ENCODE assay signal across 10 cellular contexts in the genomic region with DNA sequence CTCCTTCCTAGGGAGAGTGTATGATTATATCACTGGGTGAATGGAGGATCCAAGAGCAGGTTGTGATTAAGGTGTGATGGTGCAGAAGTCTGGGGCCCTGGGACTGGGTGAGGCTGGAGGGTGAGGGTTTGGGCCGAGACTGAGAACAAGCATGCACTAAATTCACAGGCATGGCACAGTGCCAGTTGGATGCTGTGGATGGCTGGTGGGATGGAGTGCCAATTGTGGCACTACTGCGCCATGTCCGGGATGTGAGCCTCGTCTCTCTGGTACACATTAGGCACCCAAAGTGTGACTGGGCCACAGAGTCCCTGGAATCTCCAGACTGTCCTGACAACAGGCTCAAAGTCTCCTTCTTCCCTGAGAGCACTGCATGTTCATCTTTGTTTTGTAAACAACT.
"Had no signal": no experiment of that assay in that cellular context is flagged by ENCODE, and none has a peak within 500 bp of the region (broad histone marks: within the 10 kb centered on the region; RNA-seq: fewer than 3 reads in every experiment).

No MANE protein-coding gene starts in this region.

- H3K4me3 ChIP-seq: GM23248, HAP-1 had no signal

- H3K27ac ChIP-seq: GM23248, HL-60 had no signal

- H3K9me3 ChIP-seq: HAP-1 had no signal

- H3K27ac Mint-ChIP-seq: HFFc6, IgD-negative memory B cell had no signal

- DNase-seq: GM23248, GOT3, H7, HFFc6, KG1 had no signal

- H3K4me1 Mint-ChIP-seq: IgD-negative memory B cell had no signal

- H3K9ac ChIP-seq: GM23248 had no signal

- H3K4me3 Mint-ChIP-seq: HFFc6, IgD-negative memory B cell had no signal

- H2AFZ ChIP-seq: GM23248 had no signal

- H3K36me3 ChIP-seq: HAP-1 had no signal

- H3K9me3 Mint-ChIP-seq: IgD-negative memory B cell had no signal

- ATAC-seq: HCT116, HepG2 had no signal
